ENCODE assay signal across 18 cellular contexts in genomic region chr7:49564379-49564714, GRCh38.
DNase-seq lines count a peak whose midpoint lies in the region; ATAC-seq, FAIRE-seq and TF ChIP-seq lines count a peak whose summit lies in the region.
"Had no signal": no experiment of that assay in that cellular context is flagged by ENCODE, and none has a peak within 500 bp of the region (broad histone marks: within the 10 kb centered on the region; RNA-seq: fewer than 3 reads in every experiment).

No MANE protein-coding gene starts in this region.

- CTCF ChIA-PET in GM12878 (lab: Yijun Ruan, JAX): interaction anchor here (1.3 kb wide), 1 partner anchor 19 kb away, joined by 3 read pairs; no protein-coding TSS in a partner anchor

- ATAC-seq in GM18867 (IDR thresholded peaks at IDR 0.05; ENCODE audit: unreplicated experiment): peak; percentile 98
- peak; percentile 90 for ATAC-seq in GM21528 (IDR thresholded peaks at IDR 0.05; ENCODE audit: low FRiP score, unreplicated experiment)
- ATAC-seq in HG03025 (IDR thresholded peaks at IDR 0.05; ENCODE audit: low FRiP score, unreplicated experiment): peak; percentile 97
- ATAC-seq in GM12878: peak; percentile 90
- no peak for ATAC-seq in right lobe of liver
- ATAC-seq: gastrocnemius medialis, mucosa of descending colon, pancreas had no signal

- TF ChIP-seq POLR2A in GM12878 (IDR thresholded peaks at IDR 0.05; ENCODE audit: low read depth, low read length): no peak
- no peak for TF ChIP-seq POLR2A in right lobe of liver (IDR thresholded peaks at IDR 0.05)
- TF ChIP-seq POLR2A in erythroblast (IDR thresholded peaks at IDR 0.05; ENCODE audit: low read length): no peak

- H2AFZ ChIP-seq in GM12878 (ENCODE audit: control insufficient read depth, low read depth, low read length): peak overlapping the region; percentile 20; the same call in 1 of the 2 replicates

- H3K36me3 ChIP-seq in GM12878 (ENCODE audit: control insufficient read depth in 2 of 2, insufficient read depth in 2 of 2, low read length in 1 of 2) (no peaks in the 10 kb centered on the region), right lobe of liver (no peaks in the 10 kb centered on the region)
- H3K36me3 ChIP-seq: BLaER1 treated with 17β-estradiol and CSF1 and Interleukin-3, amounts not matched to agents 10 nM and 100 nM; breast epithelium; gastrocnemius medialis; pancreas had no signal

- H3K9me3 ChIP-seq in GM12878 (replicated peaks; ENCODE audit: control insufficient read depth, insufficient read depth, low read length) (no peaks in the 10 kb centered on the region; the same call in 2 of the 3 replicates), right lobe of liver (no peaks in the 10 kb centered on the region)
- H3K9me3 ChIP-seq: gastrocnemius medialis, pancreas, testis had no signal

- H3K4me3 ChIP-seq in GM12878 (no peak overlapping the region), right lobe of liver (no peak overlapping the region)
- H3K4me3 ChIP-seq: BLaER1 treated with 17β-estradiol and CSF1 and Interleukin-3, amounts not matched to agents 10 nM and 100 nM; breast epithelium; gastrocnemius medialis; mucosa of descending colon; pancreas; testis had no signal

- H3K9ac ChIP-seq in GM12878 (ENCODE audit: control insufficient read depth, insufficient read depth, low read length): no peak overlapping the region
- H3K9ac ChIP-seq: BLaER1 treated with 17β-estradiol and CSF1 and Interleukin-3, amounts not matched to agents 10 nM and 100 nM; KMS-11 had no signal

- no peak for FAIRE-seq in GM12878 (lab: Jason Lieb, UNC)
- FAIRE-seq: pancreas had no signal

- in situ Hi-C loops in GM12878 (cut with MboI): no loop called here

- intact Hi-C loops in GM12878 (cut with micrococcal nuclease; ENCODE audit: unreplicated experiment) (no loop called here), right lobe of liver (cut with DNase I) (no loop called here)

- 0 out of 4 replicates have a peak, but pooled peaks of 1 of the 2 experiments have one; percentile 23 for TF ChIP-seq EP300 in GM12878 (IDR thresholded peaks at IDR 0.05; ENCODE audit: borderline replicate concordance in 1 of 2, control insufficient read depth in 1 of 2, low read depth in 2 of 2, low read length in 2 of 2)

- WGBS in GM12878 (ENCODE audit: insufficient coverage, insufficient replicate concordance, low lambda C conversion rate, missing lambda C conversion rate): 17% methylated on average over 2 of the region's 2 CpGs
- WGBS in right lobe of liver (ENCODE audit: insufficient coverage, low coverage, low lambda C conversion rate, missing lambda C conversion rate): 65% methylated on average over 2 of the region's 2 CpGs

- peak overlapping the region; percentile 77 for H3K4me2 ChIP-seq in GM12878 (ENCODE audit: control insufficient read depth, insufficient read depth)
- H3K4me2 ChIP-seq: KMS-11 had no signal

- DNase-seq in GM12878 (ENCODE audit: low read depth, low spot score): peak; percentile 20
- no peak for DNase-seq in right lobe of liver
- DNase-seq in Kasumi-1 (lab: John Stamatoyannopoulos, UW): no peak
- no peak for DNase-seq in erythroblast (lab: John Stamatoyannopoulos, UW)
- DNase-seq in caudate nucleus (lab: John Stamatoyannopoulos, UW): no peak
- DNase-seq: activated CD4-positive, alpha-beta memory T cell treated with anti-CD3 and anti-CD28 coated beads, Interleukin-2, amount 10 ng/mL, durations not matched to agents 7 days and 5 days; gastrocnemius medialis; mucosa of descending colon; NCI-H524 treated with DMSO at 0.1 percent for 48 hours; RPMI8226; testis had no signal

- H3K27me3 ChIP-seq in GM12878 (replicated peaks in 1 of 2; ENCODE audit: control insufficient read depth in 2 of 2, insufficient read depth in 2 of 2, low read length in 1 of 2) (no peaks in the 10 kb centered on the region), right lobe of liver (no peaks in the 10 kb centered on the region)
- H3K27me3 ChIP-seq: BLaER1 treated with 17β-estradiol and CSF1 and Interleukin-3, amounts not matched to agents 10 nM and 100 nM; breast epithelium; gastrocnemius medialis; testis had no signal

- SMC1A ChIA-PET in GM12878 (lab: Charles Lee; ENCODE audit: uncharacterized antibody, unreplicated experiment): interaction anchor here (1.3 kb wide), 1 partner anchor 67 kb away, joined by 4 read pairs; no protein-coding TSS in a partner anchor

- RAD21 ChIA-PET in GM12878 (lab: Charles Lee; ENCODE audit: unreplicated experiment): no interaction called here

- POLR2A ChIA-PET in GM12878 (lab: Charles Lee): no interaction called here

- H3K27ac ChIP-seq in GM12878 (ENCODE audit: control insufficient read depth, insufficient read depth) (peak overlapping the region; percentile 37; the same call in 1 of the 2 replicates), right lobe of liver (no peak overlapping the region), caudate nucleus (ENCODE audit: low read depth, low read length) (no peak overlapping the region)
- H3K27ac ChIP-seq: BLaER1 treated with 17β-estradiol and CSF1 and Interleukin-3, amounts not matched to agents 10 nM and 100 nM; breast epithelium; gastrocnemius medialis; KMS-11; pancreas; testis had no signal

- no TSS peak for BruUV-seq in GM12878 (replicated peaks; lab: Mats Ljungman, UMichigan)

- TF ChIP-seq RAD21 in GM12878 (IDR thresholded peaks at IDR 0.05; ENCODE audit: insufficient read depth, low read depth, low read length): no peak

- no peaks in the 10 kb centered on the region for H3K79me2 ChIP-seq in GM12878 (ENCODE audit: control insufficient read depth, insufficient read depth, low read length)

- H4K20me1 ChIP-seq in GM12878 (ENCODE audit: control insufficient read depth, insufficient read depth): no peaks in the 10 kb centered on the region
- H4K20me1 ChIP-seq: BLaER1 treated with 17β-estradiol and CSF1 and Interleukin-3, amounts not matched to agents 10 nM and 100 nM had no signal

- H3K4me1 ChIP-seq in GM12878 (ENCODE audit: control insufficient read depth, insufficient read depth, low read length) (peaks cover 9% of the 10 kb centered on the region), right lobe of liver (no peaks in the 10 kb centered on the region)
- H3K4me1 ChIP-seq: breast epithelium, gastrocnemius medialis, pancreas, testis had no signal

- no peak for TF ChIP-seq CTCF in GM12878 (IDR thresholded peaks at IDR 0.05 in 2 of 3, conservative IDR thresholded peaks at IDR 0.05 in 1 of 3; ENCODE audit: control insufficient read depth in 2 of 3, extremely low read depth in 1 of 3, insufficient read depth in 1 of 3, low read depth in 3 of 3, low read length in 3 of 3)
- no peak for TF ChIP-seq CTCF in right lobe of liver (IDR thresholded peaks at IDR 0.05)

TF ChIP-seq in GM12878, 131 proteins besides CTCF, POLR2A, EP300 and RAD21 (continues in another document):
- peak; percentile 56 for TF ChIP-seq JUNB (IDR thresholded peaks at IDR 0.05)
- peak in 1 of 2 experiments; percentile 89; a peak in 2 of 3 replicates for TF ChIP-seq EGR1 (IDR thresholded peaks at IDR 0.05; ENCODE audit: borderline replicate concordance in 1 of 2, low read depth in 2 of 2, low read length in 2 of 2)
- peak; percentile 75 for TF ChIP-seq RUNX3 (IDR thresholded peaks at IDR 0.05; ENCODE audit: low read length)
- peak; percentile 39; the same call in 1 of the 2 replicates for TF ChIP-seq CREM (IDR thresholded peaks at IDR 0.05; ENCODE audit: low read depth)
- peak; percentile 36; the same call in 1 of the 2 replicates for TF ChIP-seq NFIC (IDR thresholded peaks at IDR 0.05; ENCODE audit: low read depth, low read length)
- no peak for TF ChIP-seq CHD1 (IDR thresholded peaks at IDR 0.05; ENCODE audit: low read depth, low read length)
- no peak; the same call in 1 of the 2 replicates for TF ChIP-seq TAF1 (IDR thresholded peaks at IDR 0.05; ENCODE audit: borderline replicate concordance, low read depth, low read length)
- TF ChIP-seq JUND (IDR thresholded peaks at IDR 0.05; ENCODE audit: low read depth, low read length): no peak
- TF ChIP-seq NRF1 (conservative IDR thresholded peaks at IDR 0.05; ENCODE audit: low read depth, low read length): no peak
- TF ChIP-seq POLR2AphosphoS5 (IDR thresholded peaks at IDR 0.05; ENCODE audit: low read length): no peak
- no peak for TF ChIP-seq ASH2L (IDR thresholded peaks at IDR 0.05; ENCODE audit: borderline replicate concordance, low read depth)
- no peak for TF ChIP-seq SP1 (IDR thresholded peaks at IDR 0.05; ENCODE audit: low read depth, low read length)
- no peak for TF ChIP-seq CBX5 (IDR thresholded peaks at IDR 0.05; ENCODE audit: low read depth)
- peak; percentile 71 for TF ChIP-seq ATF2 (IDR thresholded peaks at IDR 0.05; ENCODE audit: low read length)
- no peak for TF ChIP-seq HDAC6 (IDR thresholded peaks at IDR 0.05; ENCODE audit: unreplicated experiment)

Comparison
In these comparisons a context has a peak if more than half of its experiments do, and no peak if none do; other contexts are left out.
1. ATAC-seq: peak in GM18867 (single experiment), GM21528 (single experiment), HG03025 (single experiment) and GM12878 (single experiment); none in right lobe of liver (0 of 4).